Comparison of ENCODE assay signal across 18 cellular contexts in genomic region chr5:79242242-79243039, GRCh38. TPM values are rescaled to one million over a fixed set of nuclear protein-coding genes. Genes with fewer than 3 reads are reported as not detected.
DNase-seq lines count a peak whose midpoint lies in the region; ATAC-seq and TF ChIP-seq lines count a peak whose summit lies in the region.
"Had no signal": no experiment of that assay in that cellular context is flagged by ENCODE, and none has a peak within 500 bp of the region (broad histone marks: within the 10 kb centered on the region; RNA-seq: fewer than 3 reads in every experiment).

No MANE protein-coding gene starts in this region.

- intact Hi-C loops in left ventricle myocardium inferior (cut with micrococcal nuclease), result no loop called here

- H3K27me3 Mint-ChIP-seq in central memory CD8-positive, alpha-beta T cell, result no peaks in the 10 kb centered on the region

- 0 out of 2 replicates have a peak, but pooled peaks cover 4% of the 10 kb centered on the region for H3F3A ChIP-seq in Loucy (ENCODE audit: low read depth)

- H3K9ac ChIP-seq in Loucy (ENCODE audit: low read depth, low read length, poor library complexity, severe bottlenecking) (peak overlapping the region; percentile 24), skeletal muscle tissue (ENCODE audit: low read depth in 1 of 3, low read length in 3 of 3) (no peak overlapping the region)

- H3K4me3 ChIP-seq in cardiac muscle cell (no peak overlapping the region), left ventricle myocardium inferior (no peak overlapping the region), Loucy (ENCODE audit: low read length, poor library complexity, severe bottlenecking) (peak overlapping the region; percentile 82), skeletal muscle tissue (ENCODE audit: low read length in 3 of 3) (no peak overlapping the region)
- H3K4me3 ChIP-seq: breast epithelium, spleen, upper lobe of right lung had no signal

- H3K9me2 ChIP-seq in Loucy (replicated peaks; ENCODE audit: low read depth, low read length), result no peaks in the 10 kb centered on the region

- H2AFZ ChIP-seq in Loucy (ENCODE audit: low read length), result no peak overlapping the region

- no peaks in the 10 kb centered on the region for H3K36me3 ChIP-seq in cardiac muscle cell
- H3K36me3 ChIP-seq in left ventricle myocardium inferior, result no peaks in the 10 kb centered on the region
- no peaks in the 10 kb centered on the region for H3K36me3 ChIP-seq in Loucy (ENCODE audit: insufficient read depth, low read length)
- H3K36me3 ChIP-seq in skeletal muscle tissue (ENCODE audit: control insufficient read depth in 3 of 3, insufficient read depth in 3 of 3, low read length in 3 of 3), result no peaks in the 10 kb centered on the region
- H3K36me3 ChIP-seq: breast epithelium, spleen, upper lobe of right lung had no signal

- H3K4me1 ChIP-seq in cardiac muscle cell (ENCODE audit: low read depth), result peaks cover 15% of the 10 kb centered on the region
- peaks cover 74% of the 10 kb centered on the region for H3K4me1 ChIP-seq in left ventricle myocardium inferior
- peaks cover 70% of the 10 kb centered on the region for H3K4me1 ChIP-seq in Loucy (ENCODE audit: insufficient read depth, low read length, poor library complexity, severe bottlenecking)
- peaks cover 7 to 15% (median 13%) of the 10 kb centered on the region in 3 donors for H3K4me1 ChIP-seq in skeletal muscle tissue (ENCODE audit: control insufficient read depth in 3 of 3, insufficient read depth in 3 of 3, low read length in 3 of 3)

- peak overlapping the region; percentile 94 for H3K4me2 ChIP-seq in Loucy (ENCODE audit: low read depth, low read length, poor library complexity, severe bottlenecking)

- no peaks in the 10 kb centered on the region for H3K9me3 Mint-ChIP-seq in central memory CD8-positive, alpha-beta T cell

- H3K27me3 ChIP-seq in cardiac muscle cell (no peaks in the 10 kb centered on the region), left ventricle myocardium inferior (ENCODE audit: low read depth) (no peaks in the 10 kb centered on the region), Loucy (ENCODE audit: insufficient read depth, low read length, poor library complexity, severe bottlenecking) (no peaks in the 10 kb centered on the region), skeletal muscle tissue (ENCODE audit: control insufficient read depth in 3 of 3, insufficient read depth in 3 of 3, low read length in 3 of 3) (no peaks in the 10 kb centered on the region)
- H3K27me3 ChIP-seq: breast epithelium, upper lobe of right lung had no signal

- peak overlapping the region; percentile 29 for H3K27ac Mint-ChIP-seq in central memory CD8-positive, alpha-beta T cell (ENCODE audit: low read depth)

- TF ChIP-seq CTCF in cardiac muscle cell (IDR thresholded peaks at IDR 0.05; ENCODE audit: low read depth, low read length) (no peak), left ventricle myocardium inferior (IDR thresholded peaks at IDR 0.05; ENCODE audit: borderline replicate concordance) (no peak), Loucy (conservative IDR thresholded peaks at IDR 0.05; ENCODE audit: low read length) (no peak)

- H3K27ac ChIP-seq in cardiac muscle cell (peak overlapping the region; percentile 4), left ventricle myocardium inferior (replicated peaks) (no peak overlapping the region), skeletal muscle tissue (ENCODE audit: low read depth, low read length) (peak overlapping the region; percentile 53)
- H3K27ac ChIP-seq: breast epithelium, spleen, upper lobe of right lung had no signal

- H3K4me3 Mint-ChIP-seq in central memory CD8-positive, alpha-beta T cell, result peak overlapping the region; percentile 62

- DNase-seq in cardiac muscle cell (ENCODE audit: low read depth in 1 of 2, low spot score in 1 of 2) (no peak), left ventricle myocardium inferior (no peak), occipital lobe (lab: John Stamatoyannopoulos, UW) (no peak)
- DNase-seq in central memory CD8-positive, alpha-beta T cell (ENCODE audit: low spot score in 2 of 2), result no peak
- DNase-seq: activated CD4-positive, alpha-beta T cell treated with anti-CD3 and anti-CD28 coated beads for 4 hours; dermis blood vessel endothelial cell; left ventricle myocardium superior; NCI-H1417; NCI-H2107; NCI-H510A; SHP77; spleen; stimulated activated CD4-positive, alpha-beta T cell treated with anti-CD3 and anti-CD28 coated beads, Interleukin-4, amount 100 ng/mL, for 4 hours; upper lobe of right lung had no signal

- peaks cover 70% of the 10 kb centered on the region for H3K4me1 Mint-ChIP-seq in central memory CD8-positive, alpha-beta T cell

- H3K9me3 ChIP-seq in cardiac muscle cell (ENCODE audit: low read depth), result no peaks in the 10 kb centered on the region
- no peaks in the 10 kb centered on the region for H3K9me3 ChIP-seq in left ventricle myocardium inferior (replicated peaks)
- H3K9me3 ChIP-seq in Loucy (ENCODE audit: insufficient read depth, low read depth, low read length), result no peaks in the 10 kb centered on the region
- H3K9me3 ChIP-seq in skeletal muscle tissue (ENCODE audit: control insufficient read depth in 3 of 3, low read length in 3 of 3), result no peaks in the 10 kb centered on the region
- H3K9me3 ChIP-seq: breast epithelium, spleen, upper lobe of right lung had no signal

- H4K20me1 ChIP-seq in Loucy (ENCODE audit: insufficient read depth, low read length, poor library complexity, severe bottlenecking), result peaks cover 67% of the 10 kb centered on the region

- peaks cover 99% of the 10 kb centered on the region for H3K79me2 ChIP-seq in Loucy (ENCODE audit: insufficient read depth, low read length)

- ATAC-seq in central memory CD8-positive, alpha-beta T cell (replicated peaks; ENCODE audit: extremely low read depth, poor library complexity, severe bottlenecking), result no peak
- no peak for ATAC-seq in GM21786 (IDR thresholded peaks at IDR 0.05; ENCODE audit: unreplicated experiment)
- ATAC-seq: upper lobe of right lung had no signal

- peaks cover 11% of the 10 kb centered on the region for H3K36me3 Mint-ChIP-seq in central memory CD8-positive, alpha-beta T cell (ENCODE audit: insufficient read depth)

RNA-seq across cellular contexts. Expression of gene JMY, which starts 6.5 kb away (rescaled TPM):
- 12.6 and 23.0 TPM in 2 replicates for total RNA-seq in cardiac muscle cell
- polyA plus RNA-seq in cardiac muscle cell, result 6.3 and 10.3 TPM in 2 replicates
- 11.8 TPM for total RNA-seq in left ventricle myocardium inferior
- 10.4 TPM for total RNA-seq in skeletal muscle tissue
- total RNA-seq in occipital lobe, result 48.7 TPM
